8 cellular contexts compared by ENCODE assay signal in the genomic region with DNA sequence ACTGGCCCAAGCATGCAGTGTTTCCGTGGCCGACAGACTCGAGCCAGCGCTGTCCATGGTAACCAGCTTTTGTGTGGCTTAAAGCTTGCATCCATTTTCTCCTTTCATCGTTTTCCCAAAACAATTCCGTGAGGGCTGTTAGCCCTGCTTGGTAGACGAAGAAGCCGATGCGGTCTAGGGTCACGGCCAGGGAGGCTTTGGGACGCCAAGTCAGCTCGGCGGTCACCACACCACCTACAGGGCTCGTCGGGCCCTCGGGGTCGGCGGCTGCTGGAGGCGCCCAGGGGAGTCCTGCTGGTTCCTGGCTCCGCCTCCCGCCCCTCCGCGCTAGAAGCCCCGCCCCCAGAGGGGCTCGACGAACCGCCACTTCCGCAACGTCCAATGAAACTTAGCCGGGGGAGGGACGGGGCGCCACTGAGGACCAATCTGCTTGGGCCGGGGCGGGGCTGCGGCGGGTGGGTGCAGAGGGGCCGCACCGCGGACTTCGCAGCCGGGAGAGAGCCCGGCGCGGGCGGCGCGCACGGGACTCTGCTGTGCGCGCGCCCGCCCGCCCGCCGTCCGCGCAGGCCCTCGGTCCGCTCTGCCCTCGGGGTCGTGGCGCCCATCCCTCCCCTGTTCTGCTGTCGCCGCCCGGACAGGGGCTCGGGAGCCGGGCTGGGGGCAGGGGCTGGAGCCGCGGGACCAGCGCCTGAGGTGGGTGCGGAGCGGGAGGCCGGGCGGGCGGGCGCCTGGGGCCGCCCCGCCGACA. TPM values are rescaled to one million over a fixed set of nuclear protein-coding genes. Genes with fewer than 3 reads are reported as not detected.
DNase-seq lines count a peak whose midpoint lies in the region; ATAC-seq and TF ChIP-seq lines count a peak whose summit lies in the region.

Gene TIGD3, plus strand, starts transcription at position 487 of the 748 bp plus-strand sequence. CDS start 1,058 bp downstream, outside the sequence.

- CTCF ChIA-PET in HEK293T (lab: Yijun Ruan, JAX), result interaction anchor here (0.5 kb wide), 1 partner anchor 242 kb away, joined by 3 read pairs; no protein-coding TSS in a partner anchor

- H3K4me1 ChIP-seq in SJCRH30 (no peaks in the 10 kb centered on the region; the same call in 1 of the 2 replicates), gastroesophageal sphincter (peaks cover 0 to 30% (median 18%) of the 10 kb centered on the region in 3 donors)

- peak; percentile 98 for ATAC-seq in gastroesophageal sphincter

- peak; percentile 67 to 71 for TF ChIP-seq POLR2A in gastroesophageal sphincter (IDR thresholded peaks at IDR 0.05)

- POLR2A ChIA-PET in HEK293T (lab: Yijun Ruan, JAX), result interaction anchor here (1.0 to 5.7 kb wide), 6 partner anchors 20 to 146 kb away, joined by 3 to 46 read pairs (median 4); partner anchors contain the start of genes DPF2 and POLA2

- H3K4me3 ChIP-seq in SJCRH30 (peak within 1 kb of the TSS; percentile 67), gastroesophageal sphincter (peak within 1 kb of the TSS; percentile 41 to 86)

- TF ChIP-seq EP300 in gastroesophageal sphincter (IDR thresholded peaks at IDR 0.05), result no peak

- 5% methylated on average over 6 of the region's 79 CpGs; no CpG with 5 or more reads in 1 of the 2 donors for WGBS in gastroesophageal sphincter (ENCODE audit: low coverage in 1 of 2), 2 donors

- DNase-seq in GF-D8 (lab: John Stamatoyannopoulos, UW), result peak; percentile 59
- peak; percentile 98 for DNase-seq in HEK293T (ENCODE audit: extremely low spot score)
- DNase-seq in MV-4-11 (lab: John Stamatoyannopoulos, UW), result peak; percentile 88
- peak; percentile 97 to 98 for DNase-seq in SJCRH30
- DNase-seq in activated naive CD4-positive, alpha-beta T cell treated with Interleukin-2 at 50 U/mL for 16 hours, result peak; percentile 98
- peak; percentile 55 for DNase-seq in non-pigmented ciliary epithelial cell (ENCODE audit: low read depth)
- peak; percentile 60 to 98 (median 94) for DNase-seq in substantia nigra (lab: John Stamatoyannopoulos, UW)

- H3K36me3 ChIP-seq in SJCRH30, result peaks cover 7% of the 10 kb centered on the region; the same call in 1 of the 2 replicates
- H3K36me3 ChIP-seq in gastroesophageal sphincter, result peaks cover 0 to 35% of the 10 kb centered on the region in 2 donors

- peak in 1 of 4 experiments; percentile 28 for TF ChIP-seq CTCF in gastroesophageal sphincter (IDR thresholded peaks at IDR 0.05)

- H3K27ac ChIP-seq in SJCRH30 (no peak within 1 kb of the TSS), gastroesophageal sphincter (peak within 1 kb of the TSS in 3 of 4 donors; percentile 75 to 84 (median 79)), substantia nigra (ENCODE audit: low read depth, low read length, poor library complexity, severe bottlenecking) (peak within 1 kb of the TSS; percentile 73)

- H3K9me3 ChIP-seq in SJCRH30 (replicated peaks), result no peaks in the 10 kb centered on the region
- no peaks in the 10 kb centered on the region for H3K9me3 ChIP-seq in gastroesophageal sphincter

- H3K27me3 ChIP-seq in SJCRH30 (no peaks in the 10 kb centered on the region), gastroesophageal sphincter (peaks cover 11% of the 10 kb centered on the region)

TF ChIP-seq in HEK293T, 16 proteins besides CTCF, POLR2A, EP300 and RAD21:
- TF ChIP-seq CTBP1 (IDR thresholded peaks at IDR 0.05; ENCODE audit: borderline replicate concordance) (no peak), HDGF (IDR thresholded peaks at IDR 0.05; ENCODE audit: borderline replicate concordance) (peak; percentile 83; the same call in 1 of the 2 replicates), ARNT (IDR thresholded peaks at IDR 0.05) (peak; percentile 19; the same call in 1 of the 2 replicates)

RNA-seq across cellular contexts. Expression of gene TIGD3, which starts in this region (rescaled TPM):
- 0.53 and 0.71 TPM in 2 replicates for total RNA-seq in SJCRH30 (2014; rRNA removed; shearing (Covaris generic))
- total RNA-seq in gastroesophageal sphincter, result under 1 TPM in 2 of 4 donors, not detected in 2; 0.27 to 0.67 TPM

Comparison
In these comparisons a context has a peak if more than half of its experiments do, and no peak if none do; other contexts are left out.
1. Peak in DNase-seq and H3K4me3 ChIP-seq in SJCRH30; RNA of the gene not detected or under 1 TPM.
2. Peak in ATAC-seq, H3K4me3 ChIP-seq and H3K27ac ChIP-seq in gastroesophageal sphincter; RNA of the gene not detected or under 1 TPM.